Comparison of ENCODE assay signal across 1 cellular context in genomic region chr19:50025794-50026549, GRCh38.
TF ChIP-seq lines count a peak whose summit lies in the region.

Gene ZNF473 (plus strand): TSS chr19:50026005. CDS start chr19:50031083, 5,078 bp downstream.

TF ChIP-seq in HepG2, 621 proteins besides CTCF, POLR2A, EP300 and RAD21 (continued from another document and continues in another):
- peak; percentile 69 for TF ChIP-seq GMEB2 (CRISPR knock-in tag; IDR thresholded peaks at IDR 0.05; ENCODE audit: low read depth)
- TF ChIP-seq PBX3 (CRISPR knock-in tag; IDR thresholded peaks at IDR 0.05; ENCODE audit: borderline replicate concordance): peak; percentile 89
- peak; percentile 93; the same call in 1 of the 2 replicates for TF ChIP-seq ZBTB42 (CRISPR knock-in tag; IDR thresholded peaks at IDR 0.05)
- no peak for TF ChIP-seq SOX13 (IDR thresholded peaks at IDR 0.05)
- TF ChIP-seq SOX13 (CRISPR knock-in tag; conservative IDR thresholded peaks at IDR 0.05 in 1 of 2, IDR thresholded peaks at IDR 0.05 in 1 of 2): peak in 1 of 2 experiments; percentile 62; a peak in 2 of 4 replicates
- no peak for TF ChIP-seq SP5 (CRISPR knock-in tag; IDR thresholded peaks at IDR 0.05; ENCODE audit: borderline replicate concordance, low read depth)
- TF ChIP-seq HINFP (CRISPR knock-in tag; IDR thresholded peaks at IDR 0.05; ENCODE audit: low read depth): peak; percentile 92; the same call in 1 of the 2 replicates
- peak; percentile 79 for TF ChIP-seq ELF3 (CRISPR knock-in tag; IDR thresholded peaks at IDR 0.05)
- peak; percentile 91 for TF ChIP-seq ZNF331 (CRISPR knock-in tag; IDR thresholded peaks at IDR 0.05)
- TF ChIP-seq ZBTB43 (CRISPR knock-in tag; conservative IDR thresholded peaks at IDR 0.05): peak; percentile 88
- peak; percentile 97 for TF ChIP-seq ZMAT3 (CRISPR knock-in tag; conservative IDR thresholded peaks at IDR 0.05)
- no peak for TF ChIP-seq MAFG (CRISPR knock-in tag; IDR thresholded peaks at IDR 0.05)
- peak; percentile 72; the same call in 1 of the 2 replicates for TF ChIP-seq FOXP4 (CRISPR knock-in tag; IDR thresholded peaks at IDR 0.05)
- TF ChIP-seq ZNF569 (CRISPR knock-in tag; IDR thresholded peaks at IDR 0.05; ENCODE audit: borderline replicate concordance): peak; percentile 63; the same call in 1 of the 2 replicates
- no peak for TF ChIP-seq PRPF4 (IDR thresholded peaks at IDR 0.05; ENCODE audit: low read depth, low read length, poor library complexity, severe bottlenecking)
- no peak for TF ChIP-seq SIX1 (CRISPR knock-in tag; IDR thresholded peaks at IDR 0.05; ENCODE audit: borderline replicate concordance)
- TF ChIP-seq ZSCAN29 (CRISPR knock-in tag; conservative IDR thresholded peaks at IDR 0.05): 0 out of 2 replicates have a peak, but pooled peaks have one; percentile 54
- peak; percentile 95; the same call in 1 of the 2 replicates for TF ChIP-seq HBP1 (CRISPR knock-in tag; IDR thresholded peaks at IDR 0.05; ENCODE audit: low read depth)
- no peak for TF ChIP-seq NCOA5 (CRISPR knock-in tag; IDR thresholded peaks at IDR 0.05)
- TF ChIP-seq ZNF512 (CRISPR knock-in tag; IDR thresholded peaks at IDR 0.05): no peak
- TF ChIP-seq UBTF (CRISPR knock-in tag; IDR thresholded peaks at IDR 0.05): peak; percentile 69; the same call in 1 of the 2 replicates
- peak; percentile 64 for TF ChIP-seq FOXA3 (CRISPR knock-in tag; IDR thresholded peaks at IDR 0.05)
- peak; percentile 91; the same call in 1 of the 2 replicates for TF ChIP-seq SP140L (CRISPR knock-in tag; IDR thresholded peaks at IDR 0.05; ENCODE audit: borderline replicate concordance)
- TF ChIP-seq GLI4 (CRISPR knock-in tag; IDR thresholded peaks at IDR 0.05; ENCODE audit: borderline replicate concordance): no peak
- TF ChIP-seq ATF7 (IDR thresholded peaks at IDR 0.05): no peak
- TF ChIP-seq ATF7 (CRISPR knock-in tag; IDR thresholded peaks at IDR 0.05): no peak; the same call in 1 of the 2 replicates
- TF ChIP-seq ZNF740 (CRISPR knock-in tag; IDR thresholded peaks at IDR 0.05): 0 out of 2 replicates have a peak, but pooled peaks have one; percentile 68
- TF ChIP-seq ZNF510 (CRISPR knock-in tag; IDR thresholded peaks at IDR 0.05; ENCODE audit: low read depth): peak; percentile 86; the same call in 1 of the 2 replicates
- peak; percentile 79 for TF ChIP-seq SUZ12 (IDR thresholded peaks at IDR 0.05; ENCODE audit: low read depth, low read length)
- TF ChIP-seq EZH2 (conservative IDR thresholded peaks at IDR 0.05; ENCODE audit: low read depth, low read length): no peak
- TF ChIP-seq ZSCAN21 (CRISPR knock-in tag; IDR thresholded peaks at IDR 0.05; ENCODE audit: borderline replicate concordance): peak; percentile 99; the same call in 1 of the 2 replicates
- no peak for TF ChIP-seq ZBTB40 (IDR thresholded peaks at IDR 0.05)
- peak; percentile 93 for TF ChIP-seq ZBTB40 (CRISPR knock-in tag; IDR thresholded peaks at IDR 0.05)
- peak; percentile 92 for TF ChIP-seq KAT8 (CRISPR knock-in tag; IDR thresholded peaks at IDR 0.05)
